Comparison of ENCODE assay signal across 8 cellular contexts in genomic region chr2:85523906-85524566, GRCh38. TPM values are rescaled to one million over a fixed set of nuclear protein-coding genes. Genes with fewer than 3 reads are reported as not detected.
DNase-seq lines count a peak whose midpoint lies in the region; ATAC-seq, FAIRE-seq and TF ChIP-seq lines count a peak whose summit lies in the region.

No MANE protein-coding gene starts in this region.

- H3K27ac ChIP-seq in VCaP: peak overlapping the region; percentile 96
- H3K27ac ChIP-seq in right atrium auricular region: peak overlapping the region; percentile 66 to 71
- H3K27ac ChIP-seq in CD8-positive, alpha-beta T cell (ENCODE audit: low read depth, low read length): no peak overlapping the region
- peak overlapping the region in 1 of 2 donors; percentile 41 for H3K27ac ChIP-seq in kidney (ENCODE audit: low read depth in 2 of 2, low read length in 2 of 2)

- TF ChIP-seq CTCF in VCaP (conservative IDR thresholded peaks at IDR 0.05) (no peak), right atrium auricular region (IDR thresholded peaks at IDR 0.05) (no peak), GM13976 (IDR thresholded peaks at IDR 0.05; ENCODE audit: borderline replicate concordance, control extremely low read depth, extremely low read depth, insufficient read depth, missing control alignments) (no peak), kidney (IDR thresholded peaks at IDR 0.05; ENCODE audit: borderline replicate concordance, extremely low read depth, insufficient read depth) (no peak)
- no peak for TF ChIP-seq CTCF in CD8-positive, alpha-beta T cell (IDR thresholded peaks at IDR 0.05)

- no peaks in the 10 kb centered on the region for H3K4me1 Mint-ChIP-seq in CD8-positive, alpha-beta T cell (ENCODE audit: low read depth)

- H3K27me3 ChIP-seq in right atrium auricular region: no peaks in the 10 kb centered on the region
- no peaks in the 10 kb centered on the region for H3K27me3 ChIP-seq in CD8-positive, alpha-beta T cell (ENCODE audit: insufficient read depth, low read length)

- H3K4me3 Mint-ChIP-seq in CD8-positive, alpha-beta T cell: no peak overlapping the region

- ATAC-seq in sciatic nerve: peak; percentile 65
- ATAC-seq in GM18907 (IDR thresholded peaks at IDR 0.05; ENCODE audit: unreplicated experiment): no peak
- no peak for ATAC-seq in CD8-positive, alpha-beta T cell

- H3K36me3 Mint-ChIP-seq in CD8-positive, alpha-beta T cell: no peaks in the 10 kb centered on the region

- H3K4me3 ChIP-seq in right atrium auricular region (no peak overlapping the region), kidney (ENCODE audit: low read length in 2 of 2) (no peak overlapping the region)
- H3K4me3 ChIP-seq in CD8-positive, alpha-beta T cell (ENCODE audit: low read depth, low read length): no peak overlapping the region

- no peaks in the 10 kb centered on the region for H3K9me3 Mint-ChIP-seq in CD8-positive, alpha-beta T cell

- H3K36me3 ChIP-seq in right atrium auricular region: no peaks in the 10 kb centered on the region
- no peaks in the 10 kb centered on the region for H3K36me3 ChIP-seq in CD8-positive, alpha-beta T cell (ENCODE audit: insufficient read depth, low read length)
- no peaks in the 10 kb centered on the region for H3K36me3 ChIP-seq in kidney (ENCODE audit: control insufficient read depth in 1 of 2, insufficient read depth in 2 of 2, low read length in 2 of 2)

- POLR2A ChIA-PET in CD8-positive, alpha-beta T cell (lab: Charles Lee): interaction anchor here (1.1 to 1.5 kb wide), 2 partner anchors 13 to 671 kb away, joined by 3 read pairs; partner anchors contain the start of gene IMMT

- peak; percentile 39 for DNase-seq in EH (ENCODE audit: low read depth)
- no peak for DNase-seq in right atrium auricular region (ENCODE audit: low spot score)
- DNase-seq in sciatic nerve (ENCODE audit: low spot score): no peak
- DNase-seq in GM13976 (ENCODE audit: low spot score): no peak
- no peak for DNase-seq in CD8-positive, alpha-beta T cell
- DNase-seq in kidney: no peak

- H3K9me3 ChIP-seq in right atrium auricular region (no peaks in the 10 kb centered on the region), kidney (ENCODE audit: control insufficient read depth in 1 of 2, low read length in 2 of 2) (no peaks in the 10 kb centered on the region)
- no peaks in the 10 kb centered on the region for H3K9me3 ChIP-seq in CD8-positive, alpha-beta T cell (ENCODE audit: low read length)

- H3K27ac Mint-ChIP-seq in CD8-positive, alpha-beta T cell: no peak overlapping the region

- in situ Hi-C loops in GM13976 (cut with MboI; ENCODE audit: low sequenced_read_pairs, unreplicated experiment): no loop called here

- FAIRE-seq in kidney (lab: Jason Lieb, UNC): no peak

- intact Hi-C loops in sciatic nerve (cut with DNase I) (no loop called here), kidney (cut with DNase I) (no loop called here)
- intact Hi-C loops in CD8-positive, alpha-beta T cell (cut with DNase I, micrococcal nuclease): no loop called here

- peaks cover 0 to 20% of the 10 kb centered on the region in 2 donors for H3K4me1 ChIP-seq in right atrium auricular region
- H3K4me1 ChIP-seq in CD8-positive, alpha-beta T cell (ENCODE audit: insufficient read depth, low read length): no peaks in the 10 kb centered on the region
- peaks cover 0 to 11% of the 10 kb centered on the region in 2 donors for H3K4me1 ChIP-seq in kidney (ENCODE audit: control insufficient read depth in 1 of 2, insufficient read depth in 1 of 2, low read depth in 1 of 2, low read length in 2 of 2)

- no peak overlapping the region for H3K9ac ChIP-seq in kidney (ENCODE audit: low read length in 2 of 2)

- peaks cover 8% of the 10 kb centered on the region for H3K27me3 Mint-ChIP-seq in CD8-positive, alpha-beta T cell (ENCODE audit: low read depth)

- CTCF ChIA-PET in CD8-positive, alpha-beta T cell (lab: Charles Lee): interaction anchor here (1.6 to 1.8 kb wide), 2 partner anchors 8 to 113 kb away, joined by 5 to 6 read pairs; no protein-coding TSS in a partner anchor

RNA-seq across cellular contexts. Expression of gene MAT2A, which starts 14.9 kb away (rescaled TPM):
- 100 to 1,000 TPM in 1 of 2 donors, 10 to 100 TPM in 1; 95.6 to 101 TPM for total RNA-seq in right atrium auricular region
- 168 TPM for total RNA-seq in sciatic nerve
- total RNA-seq in CD8-positive, alpha-beta T cell: 100 to 1,000 TPM; 105 to 107 TPM
- 300 TPM for total RNA-seq in kidney
- polyA plus RNA-seq in kidney (ENCODE audit: insufficient read depth, low read depth, low replicate concordance): 155 TPM

RNA-seq across cellular contexts. Expression of gene GGCX, which starts 37.3 kb away (rescaled TPM):
- total RNA-seq in right atrium auricular region (10 to 100 TPM; 18.0 to 23.3 TPM), sciatic nerve (36.6 TPM), kidney (50.7 TPM)
- total RNA-seq in CD8-positive, alpha-beta T cell: 10 to 100 TPM; 20.7 to 24.0 TPM
- polyA plus RNA-seq in kidney (ENCODE audit: insufficient read depth, low read depth, low replicate concordance): 27.8 TPM

RNA-seq across cellular contexts. Expression of gene VAMP8, which starts 53.4 kb away (rescaled TPM):
- total RNA-seq in right atrium auricular region (10 to 100 TPM; 11.9 to 26.1 TPM), sciatic nerve (31.1 TPM), kidney (196 TPM)
- 10 to 100 TPM; 28.1 to 28.7 TPM for total RNA-seq in CD8-positive, alpha-beta T cell
- polyA plus RNA-seq in kidney (ENCODE audit: insufficient read depth, low read depth, low replicate concordance): 604 TPM
